7 cellular contexts compared by ENCODE assay signal in the genomic region with DNA sequence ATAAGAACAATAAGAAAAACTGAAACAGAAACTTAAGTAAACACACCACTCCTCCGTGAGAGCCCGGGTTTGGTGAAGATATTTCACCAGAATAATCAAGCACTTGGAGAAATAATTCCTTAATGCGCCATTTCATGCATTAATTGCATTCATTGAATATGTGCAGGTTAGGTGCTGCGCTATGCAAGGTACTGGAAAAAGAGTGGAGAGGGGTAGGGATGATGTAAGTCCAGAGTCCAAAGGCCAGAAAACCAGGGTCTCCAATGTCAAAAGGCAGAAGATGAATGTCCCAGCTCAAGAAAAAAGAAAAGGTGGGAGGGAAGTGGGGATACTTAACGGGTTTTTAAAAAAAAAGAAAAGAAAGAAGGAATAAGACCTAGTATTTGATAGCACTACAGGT. TPM values are rescaled to one million over a fixed set of nuclear protein-coding genes. Genes with fewer than 3 reads are reported as not detected.
DNase-seq lines count a peak whose midpoint lies in the region; ATAC-seq and TF ChIP-seq lines count a peak whose summit lies in the region.

No MANE protein-coding gene starts in this region.

- H3K27me3 ChIP-seq in HCT116 (ENCODE audit: insufficient read depth, low read length), result no peaks in the 10 kb centered on the region
- H3K27me3 ChIP-seq in liver (ENCODE audit: control insufficient read depth in 4 of 4, insufficient read depth in 4 of 4, low read length in 3 of 4), result peaks cover 0 to 3% (median 0%) of the 10 kb centered on the region in 4 donors
- no peaks in the 10 kb centered on the region for H3K27me3 ChIP-seq in thoracic aorta (replicated peaks; ENCODE audit: insufficient read depth)
- peaks cover 20% of the 10 kb centered on the region for H3K27me3 ChIP-seq in mesendoderm (ENCODE audit: insufficient read depth, low read length, poor library complexity)

- CTCF ChIA-PET in HCT116 (lab: Charles Lee), result no interaction called here

- H3K56ac ChIP-seq in mesendoderm (ENCODE audit: low read length), result no peak overlapping the region

- no peak for TF ChIP-seq CTCF in HCT116 (IDR thresholded peaks at IDR 0.05 in 2 of 3, conservative IDR thresholded peaks at IDR 0.05 in 1 of 3; ENCODE audit: borderline replicate concordance in 1 of 3, insufficient read depth in 1 of 3, low read depth in 2 of 3, low read length in 2 of 3)
- no peak for TF ChIP-seq CTCF in astrocyte of the cerebellum (IDR thresholded peaks at IDR 0.05; ENCODE audit: low read depth, low read length, missing control alignments)
- no peak for TF ChIP-seq CTCF in liver (IDR thresholded peaks at IDR 0.05; ENCODE audit: low read depth, low read length, missing input control)
- no peak for TF ChIP-seq CTCF in thoracic aorta (IDR thresholded peaks at IDR 0.05)

- no peak overlapping the region for H3K4ac ChIP-seq in mesendoderm (ENCODE audit: low read depth, low read length)

- DNase-seq in HCT116 (ENCODE audit: low read depth, low spot score), result no peak
- no peak for DNase-seq in astrocyte of the cerebellum (ENCODE audit: low read depth)
- no peak for DNase-seq in thoracic aorta (ENCODE audit: low spot score)
- DNase-seq in NCI-H446 (lab: John Stamatoyannopoulos, UW), result no peak
- no peak for DNase-seq in mesendoderm
- no peak for DNase-seq in KG1 (lab: John Stamatoyannopoulos, UW)

- H3K9ac ChIP-seq in HCT116 (ENCODE audit: low read length), result no peak overlapping the region
- H3K9ac ChIP-seq in liver (ENCODE audit: low read depth in 1 of 2, low read length in 2 of 2), result no peak overlapping the region
- H3K9ac ChIP-seq in mesendoderm (ENCODE audit: low read length), result no peak overlapping the region

- BruUV-seq in HCT116 (replicated peaks; lab: Mats Ljungman, UMichigan), result no TSS peak

- H3K79me1 ChIP-seq in mesendoderm (ENCODE audit: low read length), result no peaks in the 10 kb centered on the region

- TF ChIP-seq POLR2A in HCT116 (IDR thresholded peaks at IDR 0.05; ENCODE audit: borderline replicate concordance, extremely low read depth, insufficient read depth, insufficient read length), result no peak

- ATAC-seq in HCT116 (no peak), thoracic aorta (ENCODE audit: insufficient number of reproducible peaks, low FRiP score, low read depth) (no peak)

- H3K27ac ChIP-seq in HCT116 (ENCODE audit: low read depth, low read length) (no peak overlapping the region), liver (ENCODE audit: low read depth in 1 of 2, low read length in 2 of 2) (no peak overlapping the region), thoracic aorta (peak overlapping the region; percentile 38 to 60), mesendoderm (ENCODE audit: low read depth, low read length) (no peak overlapping the region)

- H2AK5ac ChIP-seq in mesendoderm (ENCODE audit: low read length), result no peak overlapping the region

- H4K20me1 ChIP-seq in HCT116 (ENCODE audit: insufficient read depth), result no peaks in the 10 kb centered on the region

- H3K4me3 ChIP-seq in HCT116 (replicated peaks in 1 of 2; ENCODE audit: low read depth in 1 of 2, low read length in 2 of 2), result peak overlapping the region in 1 of 2 experiments; percentile 83; a peak in 2 of 4 replicates
- peak overlapping the region; percentile 63 for H3K4me3 ChIP-seq in astrocyte of the cerebellum (ENCODE audit: low read depth, low read length)
- peak overlapping the region; percentile 69 to 96 (median 89) for H3K4me3 ChIP-seq in liver (ENCODE audit: low read depth in 1 of 3, low read length in 3 of 3)
- H3K4me3 ChIP-seq in thoracic aorta, result peak overlapping the region; percentile 77
- H3K4me3 ChIP-seq in mesendoderm (ENCODE audit: low read length), result no peak overlapping the region

- intact Hi-C loops in HCT116 (cut with micrococcal nuclease), result no loop called here

- no peak overlapping the region for H4K5ac ChIP-seq in mesendoderm (ENCODE audit: low read length)

- no peaks in the 10 kb centered on the region for H3K9me2 ChIP-seq in HCT116 (ENCODE audit: insufficient read depth)

- H2BK15ac ChIP-seq in mesendoderm (replicated peaks; ENCODE audit: low read depth), result no peak overlapping the region

- RAD21 ChIA-PET in HCT116 (lab: Charles Lee; ENCODE audit: low non-redundant PET in 1 of 2, low total read pairs in 2 of 2, uncharacterized antibody in 2 of 2, unreplicated experiment in 2 of 2), result no interaction called here

- no peak overlapping the region for H3K18ac ChIP-seq in mesendoderm (ENCODE audit: low read length)

- no peak overlapping the region for H3K23ac ChIP-seq in mesendoderm (ENCODE audit: low read length)

- H2AFZ ChIP-seq in HCT116 (ENCODE audit: low read depth, low read length, poor library complexity, severe bottlenecking), result peak overlapping the region; percentile 97

- peaks cover 0 to 8% of the 10 kb centered on the region in 2 experiments; a peak in 2 of 4 replicates for H3K4me1 ChIP-seq in HCT116 (ENCODE audit: control insufficient read depth in 1 of 2, insufficient read depth in 2 of 2, low read length in 2 of 2)
- peaks cover 0 to 5% (median 1%) of the 10 kb centered on the region in 4 donors for H3K4me1 ChIP-seq in liver (ENCODE audit: control insufficient read depth in 4 of 4, insufficient read depth in 4 of 4, low read length in 3 of 4)
- peaks cover 5 to 8% of the 10 kb centered on the region in 2 donors for H3K4me1 ChIP-seq in thoracic aorta (ENCODE audit: control insufficient read depth in 1 of 2, low read depth in 2 of 2)
- H3K4me1 ChIP-seq in mesendoderm (ENCODE audit: control insufficient read depth, low read depth, low read length), result no peaks in the 10 kb centered on the region

- POLR2A ChIA-PET in HCT116 (lab: Charles Lee), result no interaction called here

- H3K36me3 ChIP-seq in HCT116 (ENCODE audit: control insufficient read depth in 1 of 2, insufficient read depth in 2 of 2, low read length in 2 of 2) (no peaks in the 10 kb centered on the region), liver (ENCODE audit: control insufficient read depth in 4 of 4, insufficient read depth in 3 of 4, low read depth in 1 of 4, low read length in 3 of 4) (peaks cover 0 to 7% (median 0%) of the 10 kb centered on the region in 4 donors), thoracic aorta (peaks cover 5% of the 10 kb centered on the region), mesendoderm (ENCODE audit: control insufficient read depth, insufficient read depth, low read length) (no peaks in the 10 kb centered on the region)

- TF ChIP-seq RAD21 in HCT116 (IDR thresholded peaks at IDR 0.05; ENCODE audit: low read depth), result no peak
- no peak for TF ChIP-seq RAD21 in liver (IDR thresholded peaks at IDR 0.05)

- peak overlapping the region; percentile 79 for H3K4me2 ChIP-seq in HCT116 (ENCODE audit: low read length)
- H3K4me2 ChIP-seq in mesendoderm (ENCODE audit: low read length), result no peak overlapping the region

- H3K9me3 ChIP-seq in HCT116 (ENCODE audit: control insufficient read depth in 1 of 2, insufficient read depth in 1 of 2, low read depth in 1 of 2, low read length in 2 of 2), result peaks cover under 1 to 12% of the 10 kb centered on the region in 2 experiments; a peak in 2 of 4 replicates
- peaks cover 29 to 59% (median 42%) of the 10 kb centered on the region in 4 donors for H3K9me3 ChIP-seq in liver (ENCODE audit: control insufficient read depth in 4 of 4, low read length in 3 of 4)
- peaks cover 39% of the 10 kb centered on the region for H3K9me3 ChIP-seq in thoracic aorta

- in situ Hi-C loops in astrocyte of the cerebellum (cut with HindIII; ENCODE audit: low sequenced_read_pairs), result no loop called here

- WGBS in liver, result 24% methylated on average over 5 of the region's 5 CpGs
- WGBS in mesendoderm (ENCODE audit: extremely low coverage, insufficient coverage, low lambda C conversion rate), result 100% methylated on average over 1 of the region's 5 CpGs

- H3K79me2 ChIP-seq in HCT116 (ENCODE audit: insufficient read depth, low read length) (no peaks in the 10 kb centered on the region), mesendoderm (ENCODE audit: control insufficient read depth, insufficient read depth, low read length) (no peaks in the 10 kb centered on the region)

- no peak overlapping the region for H2BK5ac ChIP-seq in mesendoderm (ENCODE audit: low read length)

- no peak overlapping the region for H4K8ac ChIP-seq in mesendoderm (ENCODE audit: low read depth, low read length)

- no peak overlapping the region for H2BK120ac ChIP-seq in mesendoderm (ENCODE audit: low read depth, low read length)

TF ChIP-seq in HCT116, 20 proteins besides CTCF, POLR2A, EP300 and RAD21:
- TF ChIP-seq, protein P1, sequence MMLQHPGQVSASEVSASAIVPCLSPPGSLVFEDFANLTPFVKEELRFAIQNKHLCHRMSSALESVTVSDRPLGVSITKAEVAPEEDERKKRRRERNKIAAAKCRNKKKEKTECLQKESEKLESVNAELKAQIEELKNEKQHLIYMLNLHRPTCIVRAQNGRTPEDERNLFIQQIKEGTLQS (IDR thresholded peaks at IDR 0.05), result no peak
- TF ChIP-seq ZNF274 (IDR thresholded peaks at IDR 0.05; ENCODE audit: low read depth, low read length), result no peak
- no peak for TF ChIP-seq FOSL1 (IDR thresholded peaks at IDR 0.05; ENCODE audit: low read depth)

TF ChIP-seq in liver, 16 proteins besides CTCF, POLR2A, EP300 and RAD21:
- TF ChIP-seq HNF4A (conservative IDR thresholded peaks at IDR 0.05) (peak in 1 of 2 donors; percentile 50), FOXA1 (IDR thresholded peaks at IDR 0.05) (no peak), RXRA (IDR thresholded peaks at IDR 0.05) (no peak)
- TF ChIP-seq, protein P1 (IDR thresholded peaks at IDR 0.05), result no peak
- TF ChIP-seq, protein P2, sequence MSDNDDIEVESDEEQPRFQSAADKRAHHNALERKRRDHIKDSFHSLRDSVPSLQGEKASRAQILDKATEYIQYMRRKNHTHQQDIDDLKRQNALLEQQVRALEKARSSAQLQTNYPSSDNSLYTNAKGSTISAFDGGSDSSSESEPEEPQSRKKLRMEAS (IDR thresholded peaks at IDR 0.05), result no peak

RNA-seq across cellular contexts. Expression of a gene that starts 0.7 kb away (rescaled TPM):
- total RNA-seq in HCT116 (2021; ENCODE audit: unreplicated experiment) (1.8 TPM), liver (under 1 TPM; 0.19 to 0.50 TPM), thoracic aorta (1 to 10 TPM; 1.8 to 2.7 TPM)
- 0.37 and 0.96 TPM in 2 replicates for polyA plus RNA-seq in HCT116 (2012)
- under 1 TPM; 0.32 to 0.46 TPM for polyA plus RNA-seq in liver
- polyA plus RNA-seq in mesendoderm (2013, experiment 1 of 2), result 2.4 TPM
- 2.3 TPM for polyA plus RNA-seq in mesendoderm (2013, experiment 2 of 2)

RNA-seq across cellular contexts. Expression of a gene that starts 45.2 kb away (rescaled TPM):
- total RNA-seq in HCT116 (2021; ENCODE audit: unreplicated experiment), result not detected
- polyA plus RNA-seq in HCT116 (2012), result not detected in 2 replicates
- total RNA-seq in liver, result under 1 TPM; 0.08 to 0.23 TPM
- polyA plus RNA-seq in liver, result under 1 TPM; 0.03 to 0.13 TPM
- 1 to 10 TPM in 1 of 2 donors, under 1 TPM in 1; 0.95 to 2.8 TPM for total RNA-seq in thoracic aorta
- 10.7 TPM for polyA plus RNA-seq in mesendoderm (2013, experiment 1 of 2)
- polyA plus RNA-seq in mesendoderm (2013, experiment 2 of 2), result 9.5 TPM

Comparison
In these comparisons a context has a peak if more than half of its experiments do, and no peak if none do; other contexts are left out.
1. H3K27ac ChIP-seq: peak in thoracic aorta (2 of 2); none in HCT116 (single experiment), liver (0 of 2) and mesendoderm (single experiment).